In the genomic region with DNA sequence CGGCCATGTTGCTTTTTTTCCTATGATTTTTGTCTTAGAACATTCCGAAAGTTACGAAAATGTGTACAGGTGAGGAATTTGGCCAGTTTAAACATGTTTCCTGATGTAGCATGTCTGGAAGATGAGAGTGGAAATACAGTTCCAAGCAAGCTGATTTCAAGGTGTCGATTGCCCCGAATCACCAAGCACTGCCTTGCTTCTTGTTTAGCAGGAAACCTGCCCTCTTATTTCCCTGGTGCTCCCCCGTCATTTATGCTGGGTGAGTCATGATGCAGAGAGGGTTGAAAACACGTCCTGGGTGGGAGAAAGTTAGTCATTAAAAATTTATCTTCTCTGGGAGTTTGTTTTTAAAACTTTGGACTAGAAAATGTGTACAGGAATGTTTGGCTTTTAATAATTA, we compare ENCODE assay signal across 26 cellular contexts.
DNase-seq lines count a peak whose midpoint lies in the region; ATAC-seq and TF ChIP-seq lines count a peak whose summit lies in the region.
"Had no signal": no experiment of that assay in that cellular context is flagged by ENCODE, and none has a peak within 500 bp of the region (broad histone marks: within the 10 kb centered on the region; RNA-seq: fewer than 3 reads in every experiment).

No MANE protein-coding gene starts in this region.

- no peak overlapping the region for H3K27ac ChIP-seq in foreskin keratinocyte
- H3K27ac ChIP-seq: A549, C4-2B had no signal

- H3K4me1 Mint-ChIP-seq in activated CD4-positive, alpha-beta T cell treated with anti-CD3 and anti-CD28 coated beads, Interleukin-2, amount 10 ng/mL, durations not matched to agents 24 days and 14 days = no peaks in the 10 kb centered on the region
- H3K4me1 Mint-ChIP-seq: B cell had no signal

- H3K36me3 Mint-ChIP-seq in activated CD4-positive, alpha-beta T cell treated with anti-CD3 and anti-CD28 coated beads, Interleukin-2, amount 10 ng/mL, durations not matched to agents 24 days and 14 days (ENCODE audit: low read depth) = no peaks in the 10 kb centered on the region
- H3K36me3 Mint-ChIP-seq: CD8-positive, alpha-beta T cell had no signal

- intact Hi-C loops in activated CD4-positive, alpha-beta T cell treated with anti-CD3 and anti-CD28 coated beads, Interleukin-2, amount 10 ng/mL, durations not matched to agents 24 days and 14 days (cut with micrococcal nuclease) = no loop called here

- ATAC-seq in foreskin keratinocyte = peak; percentile 65
- no peak for ATAC-seq in HG02885 (IDR thresholded peaks at IDR 0.05; ENCODE audit: poor library complexity, unreplicated experiment)
- ATAC-seq: A549; CD8-positive, alpha-beta T cell had no signal

- H3K4me1 ChIP-seq in foreskin keratinocyte = no peaks in the 10 kb centered on the region
- H3K4me1 ChIP-seq: A549, Caco-2, HAP-1 had no signal

- TF ChIP-seq CTCF in foreskin keratinocyte (conservative IDR thresholded peaks at IDR 0.05) = no peak

- no peaks in the 10 kb centered on the region for H3K27me3 ChIP-seq in foreskin keratinocyte

- H3K4me3 Mint-ChIP-seq in activated CD4-positive, alpha-beta T cell treated with anti-CD3 and anti-CD28 coated beads, Interleukin-2, amount 10 ng/mL, durations not matched to agents 24 days and 14 days = no peak overlapping the region
- H3K4me3 Mint-ChIP-seq: B cell; CD8-positive, alpha-beta T cell; HFFc6 had no signal

- peak; percentile 30 for DNase-seq in Ammon's horn (ENCODE audit: low spot score)
- DNase-seq in M059J (ENCODE audit: low read depth) = peak; percentile 19
- DNase-seq in foreskin keratinocyte = peak; percentile 54 to 76
- peak; percentile 20 for DNase-seq in renal cortical epithelial cell (ENCODE audit: low read depth)
- DNase-seq in activated CD4-positive, alpha-beta T cell treated with anti-CD3 and anti-CD28 coated beads, Interleukin-2, amount 10 ng/mL, durations not matched to agents 24 days and 14 days = no peak
- no peak for DNase-seq in T1000 (lab: John Stamatoyannopoulos, UW)
- DNase-seq: Caco-2; CD8-positive, alpha-beta T cell; DMS79 treated with DMSO at 0.1 percent for 48 hours; GF-D8; GOT3; HFFc6; NCI-H1092 treated with DMSO at 0.1 percent for 48 hours; NCI-H1436; NCI-H187; NCI-H2171 treated with DMSO at 0.1 percent for 48 hours; NCI-H446; NCI-H524 treated with DMSO at 0.1 percent for 48 hours; NCI-H774; RPMI8226; SHP77 had no signal

- H3K27me3 Mint-ChIP-seq in activated CD4-positive, alpha-beta T cell treated with anti-CD3 and anti-CD28 coated beads, Interleukin-2, amount 10 ng/mL, durations not matched to agents 24 days and 14 days = no peaks in the 10 kb centered on the region
- H3K27me3 Mint-ChIP-seq: B cell had no signal

- H3K27ac Mint-ChIP-seq in activated CD4-positive, alpha-beta T cell treated with anti-CD3 and anti-CD28 coated beads, Interleukin-2, amount 10 ng/mL, durations not matched to agents 24 days and 14 days = no peak overlapping the region
- H3K27ac Mint-ChIP-seq: B cell; CD8-positive, alpha-beta T cell; HFFc6 had no signal

- peaks cover 20% of the 10 kb centered on the region for H3K9me3 Mint-ChIP-seq in activated CD4-positive, alpha-beta T cell treated with anti-CD3 and anti-CD28 coated beads, Interleukin-2, amount 10 ng/mL, durations not matched to agents 24 days and 14 days

Comparison
In these comparisons a context has a peak if more than half of its experiments do, and no peak if none do; other contexts are left out.
1. DNase-seq: peak in Ammon's horn (single experiment), M059J (single experiment), foreskin keratinocyte (2 of 2) and renal cortical epithelial cell (single experiment); none in activated CD4-positive, alpha-beta T cell treated with anti-CD3 and anti-CD28 coated beads, Interleukin-2, amount 10 ng/mL, durations not matched to agents 24 days and 14 days (single experiment) and T1000 (single experiment).